8 cellular contexts compared by ENCODE assay signal in the genomic region with DNA sequence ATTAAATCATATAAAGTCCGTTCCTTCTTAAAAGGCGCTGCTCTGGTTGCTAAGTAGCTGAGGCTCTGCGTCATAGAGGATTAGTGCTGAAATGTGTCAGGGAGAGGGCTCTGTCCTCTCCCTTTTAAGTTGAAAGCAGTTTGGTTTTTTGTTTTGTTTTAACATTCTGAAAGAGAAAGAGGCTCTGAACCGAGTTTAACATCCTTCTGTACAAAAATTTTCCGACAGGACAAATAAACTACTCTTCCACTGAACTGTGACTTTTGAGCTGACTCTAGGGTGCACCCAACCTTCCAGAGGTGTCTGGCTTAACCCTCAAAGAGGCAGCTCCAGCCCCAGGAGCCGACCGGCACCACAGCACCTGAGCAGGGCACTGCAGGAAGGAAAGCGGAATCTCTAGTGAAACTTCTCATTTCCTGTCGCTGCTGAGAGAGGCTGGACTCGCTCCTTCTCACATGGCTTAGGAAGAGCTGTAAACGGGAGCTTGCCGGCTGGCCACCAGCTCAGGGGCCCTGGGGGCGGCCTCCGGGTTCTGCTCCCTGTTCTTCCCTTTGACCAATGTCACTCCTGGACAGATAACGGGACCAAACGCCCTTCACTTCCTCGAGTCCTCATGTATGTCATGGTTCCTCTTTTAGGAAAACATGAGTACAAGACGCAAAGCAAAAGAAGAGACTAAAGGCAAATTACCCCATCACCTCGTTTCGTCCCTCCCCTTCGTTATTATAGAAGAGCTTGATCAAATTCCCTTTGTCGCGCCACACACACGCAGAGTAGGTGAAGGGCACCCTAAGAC. TPM values are rescaled to one million over a fixed set of nuclear protein-coding genes. Genes with fewer than 3 reads are reported as not detected.
A peak's percentile ranks its signal among the peaks of the same experiment; 100 is the strongest.
DNase-seq lines count a peak whose midpoint lies in the region; ATAC-seq, FAIRE-seq and TF ChIP-seq lines count a peak whose summit lies in the region.

No MANE protein-coding gene starts in this region.

- H3K79me2 ChIP-seq in H1 (ENCODE audit: control insufficient read depth in 1 of 2, insufficient read depth in 2 of 2, low read length in 2 of 2): peaks cover 0 to 13% of the 10 kb centered on the region in 2 experiments; a peak in 1 of 4 replicates

- H3K4me3 Mint-ChIP-seq in CD8-positive, alpha-beta memory T cell: peak overlapping the region; percentile 90 to 100 (median 98)
- peak overlapping the region; percentile 92 to 96 for H3K4me3 Mint-ChIP-seq in stimulated activated naive CD8-positive, alpha-beta T cell treated with anti-CD3 and anti-CD28 coated beads, Interleukin-15, amount 100 ng/mL, for 72 hours

- no peak for TF ChIP-seq RAD21 in H1 (IDR thresholded peaks at IDR 0.05 in 1 of 2, conservative IDR thresholded peaks at IDR 0.05 in 1 of 2; ENCODE audit: low read depth in 2 of 2, low read length in 2 of 2)

- no peak overlapping the region for H4K8ac ChIP-seq in H1 (ENCODE audit: extremely low read depth, insufficient read depth, low read length)

- H3K36me3 ChIP-seq in CD8-positive, alpha-beta memory T cell (ENCODE audit: insufficient read depth, low read length): no peaks in the 10 kb centered on the region
- no peaks in the 10 kb centered on the region for H3K36me3 ChIP-seq in H1 (ENCODE audit: control insufficient read depth in 2 of 4, insufficient read depth in 4 of 4, low read length in 3 of 4)

- peak overlapping the region; percentile 78; the same call in 1 of the 2 replicates for H3K18ac ChIP-seq in H1 (ENCODE audit: extremely low read depth, low read length)

- no peaks in the 10 kb centered on the region for H3K9me3 Mint-ChIP-seq in CD8-positive, alpha-beta memory T cell
- no peaks in the 10 kb centered on the region for H3K9me3 Mint-ChIP-seq in stimulated activated naive CD8-positive, alpha-beta T cell treated with anti-CD3 and anti-CD28 coated beads, Interleukin-15, amount 100 ng/mL, for 72 hours

- no peak overlapping the region; the same call in 1 of the 2 replicates for H2AK5ac ChIP-seq in H1 (ENCODE audit: low read depth, low read length)

- no peaks in the 10 kb centered on the region for H3K27me3 ChIP-seq in CD8-positive, alpha-beta memory T cell (ENCODE audit: insufficient read depth, low read length, poor library complexity, severe bottlenecking)
- H3K27me3 ChIP-seq in H1 (replicated peaks in 1 of 4; ENCODE audit: control insufficient read depth in 3 of 4, extremely low read depth in 1 of 4, insufficient read depth in 3 of 4, low read length in 3 of 4): peaks cover 0 to 16% (median 9%) of the 10 kb centered on the region in 4 experiments; a peak in 6 of 7 replicates
- no peaks in the 10 kb centered on the region for H3K27me3 ChIP-seq in mononuclear cell (ENCODE audit: insufficient read depth, low read length)

- POLR2A ChIA-PET in CD8-positive, alpha-beta memory T cell (lab: Charles Lee): interaction anchor here (0.7 to 1.5 kb wide), 5 partner anchors 27 to 182 kb away, joined by 3 to 4 read pairs (median 3); no protein-coding TSS in a partner anchor
- POLR2A ChIA-PET in H1 (lab: Charles Lee; ENCODE audit: partially characterized antibody): interaction anchor here (0.9 to 1.8 kb wide), 3 partner anchors 19 to 161 kb away, joined by 3 to 5 read pairs (median 5); no protein-coding TSS in a partner anchor

- peak overlapping the region; percentile 90 to 98 (median 96) for H3K27ac Mint-ChIP-seq in CD8-positive, alpha-beta memory T cell
- H3K27ac Mint-ChIP-seq in stimulated activated naive CD8-positive, alpha-beta T cell treated with anti-CD3 and anti-CD28 coated beads, Interleukin-15, amount 100 ng/mL, for 72 hours: peak overlapping the region; percentile 96 to 97

- H4K20me1 ChIP-seq in H1 (replicated peaks in 1 of 2; ENCODE audit: control insufficient read depth in 1 of 2, insufficient read depth in 2 of 2, low read length in 2 of 2): peaks cover 0 to 2% of the 10 kb centered on the region in 2 experiments

- H4K5ac ChIP-seq in H1 (ENCODE audit: insufficient read length, low read depth, low read length): no peak overlapping the region

- H3K56ac ChIP-seq in H1 (replicated peaks; ENCODE audit: insufficient read length, low read depth, low read length): no peak overlapping the region

- no peak overlapping the region for H2BK15ac ChIP-seq in H1 (ENCODE audit: low read length)

- H3K9ac ChIP-seq in H1 (replicated peaks in 1 of 4; ENCODE audit: extremely low read depth in 1 of 4, low read depth in 3 of 4, low read length in 3 of 4): peak overlapping the region in 2 of 4 experiments; percentile 63 to 64; a peak in 3 of 7 replicates

- no peak for TF ChIP-seq EP300 in H1 (IDR thresholded peaks at IDR 0.05; ENCODE audit: borderline replicate concordance in 1 of 2, low read depth in 2 of 2, low read length in 2 of 2)

- H2BK120ac ChIP-seq in H1 (replicated peaks; ENCODE audit: low read depth, low read length): no peak overlapping the region

- FAIRE-seq in H1 (lab: Jason Lieb, UNC): no peak

- TF ChIP-seq CTCF in H1 (IDR thresholded peaks at IDR 0.05; ENCODE audit: control extremely low read depth in 1 of 3, insufficient read depth in 1 of 3, low read depth in 1 of 3, low read length in 3 of 3): no peak

- no peak overlapping the region for H3K14ac ChIP-seq in H1 (ENCODE audit: insufficient read length)

- DNase-seq in CD8-positive, alpha-beta memory T cell: peak; percentile 3 to 67 (median 59)
- DNase-seq in activated CD4-positive, alpha-beta T cell treated with anti-CD3 and anti-CD28 coated beads for 48 hours: peak; percentile 64
- DNase-seq in H1 (ENCODE audit: low read depth in 1 of 2, low spot score in 2 of 2) (peak in 1 of 2 experiments; percentile 57), inferior parietal cortex (ENCODE audit: extremely low spot score) (no peak)
- peak; percentile 55 for DNase-seq in stimulated activated naive CD8-positive, alpha-beta T cell treated with anti-CD3 and anti-CD28 coated beads, Interleukin-15, amount 100 ng/mL, for 72 hours

- peaks cover 14% of the 10 kb centered on the region for H3K23me2 ChIP-seq in H1 (ENCODE audit: low read depth, low read length)

- peaks cover 17% of the 10 kb centered on the region for H3K4me1 ChIP-seq in CD8-positive, alpha-beta memory T cell (ENCODE audit: insufficient read depth, low read length)
- H3K4me1 ChIP-seq in H1 (replicated peaks in 1 of 4; ENCODE audit: control insufficient read depth in 3 of 4, insufficient read depth in 4 of 4, low read length in 3 of 4) (peaks cover 0 to 6% (median 0%) of the 10 kb centered on the region in 4 experiments; a peak in 1 of 7 replicates), mononuclear cell (ENCODE audit: insufficient read depth, low read length) (peaks cover 32% of the 10 kb centered on the region)

- peak overlapping the region; percentile 93 to 99 for H3K4me2 ChIP-seq in H1 (ENCODE audit: insufficient read depth in 1 of 2, low read depth in 2 of 2, low read length in 2 of 2)

- peak overlapping the region; percentile 78 for H3K27ac ChIP-seq in CD8-positive, alpha-beta memory T cell (ENCODE audit: low read depth, low read length)
- H3K27ac ChIP-seq in H1 (ENCODE audit: low read depth, low read length): no peak overlapping the region

- H2BK5ac ChIP-seq in H1 (ENCODE audit: low read depth, low read length): no peak overlapping the region; the same call in 1 of the 2 replicates

- CTCF ChIA-PET in CD8-positive, alpha-beta memory T cell (lab: Charles Lee): interaction anchor here (0.6 to 2.4 kb wide), 11 partner anchors 9 to 181 kb away, joined by 3 to 16 read pairs (median 3); no protein-coding TSS in a partner anchor
- CTCF ChIA-PET in H1 (lab: Charles Lee; ENCODE audit: partially characterized antibody): interaction anchor here (0.8 to 2.2 kb wide), 11 partner anchors 18 to 205 kb away, joined by 3 to 11 read pairs (median 4); no protein-coding TSS in a partner anchor

- H3K23ac ChIP-seq in H1 (ENCODE audit: insufficient read length): no peak overlapping the region

- peak overlapping the region; percentile 19 for H3K4ac ChIP-seq in H1 (replicated peaks; ENCODE audit: insufficient read length, low read depth, low read length)

- peak overlapping the region; percentile 99; the same call in 1 of the 2 replicates for H2AFZ ChIP-seq in H1 (ENCODE audit: low read length)

- peak in 1 of 2 experiments; percentile 36; a peak in 1 of 3 replicates for TF ChIP-seq POLR2A in H1 (IDR thresholded peaks at IDR 0.05; ENCODE audit: control extremely low read depth in 1 of 2, low read depth in 2 of 2, low read length in 2 of 2)

- H3K79me1 ChIP-seq in H1 (ENCODE audit: low read depth, low read length): no peaks in the 10 kb centered on the region

- H3K27me3 Mint-ChIP-seq in CD8-positive, alpha-beta memory T cell: peaks cover 3% of the 10 kb centered on the region in 2 donors
- H3K27me3 Mint-ChIP-seq in stimulated activated naive CD8-positive, alpha-beta T cell treated with anti-CD3 and anti-CD28 coated beads, Interleukin-15, amount 100 ng/mL, for 72 hours: no peaks in the 10 kb centered on the region

- H3K36me3 Mint-ChIP-seq in CD8-positive, alpha-beta memory T cell: peaks cover 0 to 14% (median 2%) of the 10 kb centered on the region in 3 donors

- no peaks in the 10 kb centered on the region for H3K9me3 ChIP-seq in CD8-positive, alpha-beta memory T cell (ENCODE audit: low read length)
- H3K9me3 ChIP-seq in H1 (ENCODE audit: insufficient read depth in 2 of 2, low read depth in 1 of 2, low read length in 1 of 2): no peaks in the 10 kb centered on the region
- no peaks in the 10 kb centered on the region for H3K9me3 ChIP-seq in mononuclear cell (ENCODE audit: low read depth, low read length)

- H3K4me3 ChIP-seq in CD8-positive, alpha-beta memory T cell (ENCODE audit: low read length): peak overlapping the region; percentile 88
- H3K4me3 ChIP-seq in H1 (ENCODE audit: extremely low read depth in 1 of 4, insufficient read depth in 2 of 4, low read depth in 3 of 4, low read length in 4 of 4) (peak overlapping the region; percentile 75 to 88 (median 82)), mononuclear cell (ENCODE audit: low read length) (peak overlapping the region; percentile 84)

- no peak overlapping the region for H4K91ac ChIP-seq in H1 (replicated peaks; ENCODE audit: insufficient read length, low read length)

- H3K4me1 Mint-ChIP-seq in CD8-positive, alpha-beta memory T cell: peaks cover 37 to 46% (median 43%) of the 10 kb centered on the region in 3 donors
- H3K4me1 Mint-ChIP-seq in stimulated activated naive CD8-positive, alpha-beta T cell treated with anti-CD3 and anti-CD28 coated beads, Interleukin-15, amount 100 ng/mL, for 72 hours: peaks cover 11% of the 10 kb centered on the region

- ATAC-seq in GM19467 (IDR thresholded peaks at IDR 0.05; ENCODE audit: unreplicated experiment) (peak; percentile 91), HG03571 (IDR thresholded peaks at IDR 0.05; ENCODE audit: unreplicated experiment) (peak; percentile 75)
- ATAC-seq in stimulated activated naive CD8-positive, alpha-beta T cell treated with anti-CD3 and anti-CD28 coated beads, Interleukin-15, amount 100 ng/mL, for 72 hours: peak; percentile 83

- WGBS in H1 (ENCODE audit: extremely low coverage in 1 of 2, insufficient coverage in 1 of 2, insufficient read length in 1 of 2, insufficient replicate concordance in 2 of 2, low coverage in 1 of 2, low lambda C conversion rate in 2 of 2, missing lambda C conversion rate in 1 of 2), 2 experiments: 12% methylated on average over 24 of the region's 24 CpGs; no CpG with 5 or more reads in 1 of the 2 experiments

- H2BK12ac ChIP-seq in H1 (ENCODE audit: low read depth, low read length): peak overlapping the region; percentile 92

- no peak overlapping the region for H2BK20ac ChIP-seq in H1 (ENCODE audit: low read length)

RNA-seq across cellular contexts. Expression of a gene that starts 1.2 kb away (rescaled TPM):
- 1 to 10 TPM; 4.4 to 4.7 TPM for total RNA-seq in CD8-positive, alpha-beta memory T cell
- 13.7 TPM for polyA plus RNA-seq in CD8-positive, alpha-beta memory T cell
- 7.9 and 10.4 TPM in 2 replicates for total RNA-seq in H1 (2021; fragmentation: NEBNext Ultra II Directional; extraction: Animal tissue kit (Norgen Biotek cat#: 25700))
- 1.3 and 2.9 TPM in 2 replicates for polyA plus RNA-seq in H1 (2011; rRNA removed)
- 2.9 TPM for polyA plus RNA-seq in H1 (2011; cell fraction: cytosol; rRNA removed)
- polyA plus RNA-seq in H1 (2011; cell fraction: nucleus; rRNA removed): 1.9 TPM
- polyA plus RNA-seq in H1 (2012, experiment 1 of 2): 4.9 to 6.7 TPM (median 5.1 TPM) in 4 replicates
- polyA plus RNA-seq in H1 (2012, experiment 2 of 2): 0.39 TPM
- polyA plus RNA-seq in H1 (2013, experiment 1 of 2): 4.1 TPM
- 4.0 TPM for polyA plus RNA-seq in H1 (2013, experiment 2 of 2)
- 7.7 and 8.3 TPM in 2 replicates for polyA minus RNA-seq in H1 (2011; rRNA and poly(A)+ RNA removed)
- 4.3 TPM for polyA minus RNA-seq in H1 (2011; cell fraction: cytosol; rRNA and poly(A)+ RNA removed)
- polyA minus RNA-seq in H1 (2011; cell fraction: nucleus; rRNA and poly(A)+ RNA removed): 17.2 TPM
- 41.1 TPM for total RNA-seq in mononuclear cell
